Comparison of ENCODE assay signal across 27 cellular contexts in the genomic region with DNA sequence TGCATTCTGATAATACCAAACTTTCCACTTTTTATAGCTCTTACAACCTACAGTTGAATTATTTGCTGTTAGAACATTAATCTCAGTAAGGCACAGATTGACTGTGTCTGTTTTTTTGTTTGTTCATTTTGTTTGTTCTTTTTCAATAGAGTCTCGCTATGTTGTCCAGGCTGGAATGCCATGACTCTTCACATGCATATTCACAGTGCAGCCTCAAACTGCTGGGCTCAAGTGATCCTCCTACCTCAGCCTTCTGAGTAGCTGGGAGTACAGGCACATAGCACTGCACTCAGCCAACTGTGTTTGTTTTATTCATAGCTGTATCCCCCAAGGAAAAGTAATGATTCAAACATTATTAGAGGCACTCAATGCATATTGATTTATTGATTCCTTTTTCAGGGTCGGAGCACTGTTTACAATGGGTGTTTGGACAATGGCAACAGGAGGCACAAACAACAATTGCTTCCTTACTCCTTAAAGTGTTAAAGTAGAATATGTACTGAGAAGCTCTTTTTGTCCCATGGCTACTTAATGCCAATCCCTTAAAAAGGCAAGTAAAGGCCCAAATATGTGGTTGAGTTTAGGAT.
"Had no signal": no experiment of that assay in that cellular context is flagged by ENCODE, and none has a peak within 500 bp of the region (broad histone marks: within the 10 kb centered on the region; RNA-seq: fewer than 3 reads in every experiment).

No MANE protein-coding gene starts in this region.

- DNase-seq: dermis blood vessel endothelial cell; effector memory CD4-positive, alpha-beta T cell; foreskin keratinocyte; heart right ventricle; hippocampal formation; left ventricle myocardium superior; lower lobe of right lung; natural killer cell; pancreas; stimulated activated CD4-positive, alpha-beta T cell treated with anti-CD3 and anti-CD28 coated beads, Interleukin-12 subunit alpha, Interleukin-12 subunit beta, amount 100 ng/mL, for 4 hours; stimulated activated CD4-positive, alpha-beta T cell treated with anti-CD3 and anti-CD28 coated beads, Interleukin-1b, Interleukin-23, amount 100 ng/mL, for 48 hours; stimulated activated CD4-positive, alpha-beta T cell treated with anti-CD3 and anti-CD28 coated beads, Interleukin-4, amount 100 ng/mL, for 1 hour; stimulated activated CD8-positive, alpha-beta memory T cell treated with anti-CD3 and anti-CD28 coated beads, Interleukin-4, amount 100 ng/mL, for 48 hours; stimulated activated naive CD4-positive, alpha-beta T cell; stomach; thyroid gland; trophoblast cell had no signal

- FAIRE-seq: endothelial cell of umbilical vein, keratinocyte, pancreas had no signal

- H3K36me3 Mint-ChIP-seq: natural killer cell had no signal

- H3K9me3 ChIP-seq: esophagus muscularis mucosa, gastroesophageal sphincter, heart right ventricle, lower lobe of right lung, neutrophil, pancreas, stomach, thyroid gland, vagina had no signal

- H3K4me3 ChIP-seq: coronary artery, esophagus muscularis mucosa, gastroesophageal sphincter, heart right ventricle, lower lobe of right lung, pancreas, smooth muscle cell, stomach, thyroid gland, vagina had no signal

- H3K9me3 Mint-ChIP-seq: natural killer cell, neural crest cell had no signal

- H3K27ac Mint-ChIP-seq: natural killer cell had no signal

- H3K4me2 ChIP-seq: smooth muscle cell had no signal

- H3K4me1 Mint-ChIP-seq: natural killer cell had no signal

- ATAC-seq: foreskin keratinocyte, gastroesophageal sphincter, heart right ventricle, left ventricle myocardium superior, lower lobe of right lung, natural killer cell, pancreas, sciatic nerve had no signal

- H3K27me3 ChIP-seq: esophagus muscularis mucosa, foreskin keratinocyte, gastroesophageal sphincter, heart right ventricle, neutrophil, pancreas, stomach, thyroid gland, vagina had no signal

- H3K27ac ChIP-seq: coronary artery, esophagus muscularis mucosa, foreskin keratinocyte, gastroesophageal sphincter, heart right ventricle, lower lobe of right lung, neutrophil, pancreas, stomach, thyroid gland, vagina had no signal

- H3K4me1 ChIP-seq: esophagus muscularis mucosa, foreskin keratinocyte, gastroesophageal sphincter, heart right ventricle, lower lobe of right lung, pancreas, stomach, thyroid gland, vagina had no signal

- H3K4me3 Mint-ChIP-seq: natural killer cell, neural crest cell had no signal
